Comparison of ENCODE assay signal across 2 cellular contexts in genomic region chr1:111758373-111758772, GRCh38.
TF ChIP-seq lines count a peak whose summit lies in the region.

No MANE protein-coding gene starts in this region.

TF ChIP-seq in GM23338, 12 proteins besides CTCF, POLR2A, EP300 and RAD21 (continued from another document):
- TF ChIP-seq ZNF462 (CRISPR knock-in tag; IDR thresholded peaks at IDR 0.05) (no peak), CREB1 (CRISPR knock-in tag; IDR thresholded peaks at IDR 0.05; ENCODE audit: low read depth) (no peak), JUNB (IDR thresholded peaks at IDR 0.05; ENCODE audit: unreplicated experiment) (no peak), NANOG (IDR thresholded peaks at IDR 0.05; ENCODE audit: borderline replicate concordance) (no peak), ETS1 (IDR thresholded peaks at IDR 0.05) (no peak), STAT1 (IDR thresholded peaks at IDR 0.05; ENCODE audit: unreplicated experiment) (no peak)
TF ChIP-seq in GM23338: peak in this region for 0.

TF ChIP-seq in WTC11, 78 proteins besides CTCF, POLR2A, EP300 and RAD21 (continued from another document):
- TF ChIP-seq E2F1 (CRISPR knock-in tag; IDR thresholded peaks at IDR 0.05) (no peak), ZSCAN18 (CRISPR knock-in tag; IDR thresholded peaks at IDR 0.05) (no peak), USF2 (CRISPR knock-in tag; IDR thresholded peaks at IDR 0.05) (no peak), SOX15 (CRISPR knock-in tag; IDR thresholded peaks at IDR 0.05) (no peak), RELA (CRISPR knock-in tag; IDR thresholded peaks at IDR 0.05; ENCODE audit: borderline replicate concordance) (no peak), CBFB (CRISPR knock-in tag; IDR thresholded peaks at IDR 0.05; ENCODE audit: low read depth) (no peak), ELF4 (CRISPR knock-in tag; IDR thresholded peaks at IDR 0.05; ENCODE audit: low read depth) (no peak), ZNF263 (CRISPR knock-in tag; IDR thresholded peaks at IDR 0.05; ENCODE audit: low read depth) (no peak)
